8 cellular contexts compared by ENCODE assay signal in the genomic region with DNA sequence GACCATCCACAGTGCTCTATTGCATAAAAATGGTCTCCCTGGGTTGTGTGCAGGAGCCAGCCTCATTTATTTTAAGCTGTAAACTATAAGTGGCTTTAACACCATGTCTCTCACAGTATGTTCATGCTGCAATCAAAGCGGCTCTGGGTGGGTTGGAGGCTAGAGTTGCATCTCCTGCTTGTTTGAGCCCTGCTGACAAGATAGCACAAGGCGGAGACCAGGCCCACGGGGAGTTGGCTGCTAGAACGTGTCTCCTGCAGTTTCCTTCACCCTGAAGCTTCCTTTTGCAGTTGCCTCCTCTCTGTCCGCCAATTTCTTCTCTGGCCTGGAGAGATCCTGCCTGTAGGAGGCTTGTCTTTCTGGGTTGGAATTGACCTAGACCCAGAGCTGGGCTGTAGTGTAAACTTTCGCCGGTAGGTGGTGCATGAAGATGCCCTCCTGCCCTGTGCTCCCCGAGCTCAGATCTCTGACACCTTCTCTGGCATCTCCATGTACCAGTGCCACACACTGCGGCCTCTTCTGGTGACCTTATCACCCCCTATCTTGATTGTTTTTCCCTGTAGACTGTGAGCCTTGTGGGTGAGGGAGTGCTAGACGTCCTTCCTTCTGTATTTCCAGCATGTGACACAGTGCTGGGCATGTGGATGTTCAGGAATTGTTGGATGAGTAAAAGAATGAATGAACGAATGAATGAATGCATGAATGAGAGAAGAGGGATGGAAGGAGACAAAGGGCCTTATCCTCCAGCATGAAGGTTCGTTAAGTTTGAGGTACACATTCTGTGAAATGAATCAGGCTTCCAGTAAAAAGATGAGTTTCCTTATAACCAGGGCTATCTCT. TPM values are rescaled to one million over a fixed set of nuclear protein-coding genes. Genes with fewer than 3 reads are reported as not detected.
A peak's percentile ranks its signal among the peaks of the same experiment; 100 is the strongest.
DNase-seq lines count a peak whose midpoint lies in the region; ATAC-seq, FAIRE-seq and TF ChIP-seq lines count a peak whose summit lies in the region.

No MANE protein-coding gene starts in this region.

- no peak overlapping the region for H3K27ac Mint-ChIP-seq in activated T-helper 2 cell treated with anti-CD3 and anti-CD28 coated beads, Interferon-gamma antibody, Interleukin-2, Interleukin-4, amounts not matched to agents 10 μg/mL and 5 μg/mL and 100 μg/mL, durations not matched to agents 14 hours and 24 hours and 36 hours

- H3K36me3 ChIP-seq in pancreas (no peaks in the 10 kb centered on the region), upper lobe of left lung (no peaks in the 10 kb centered on the region)

- no peaks in the 10 kb centered on the region for H3K27me3 ChIP-seq in pancreas
- H3K27me3 ChIP-seq in upper lobe of left lung: no peaks in the 10 kb centered on the region

- H3K4me1 ChIP-seq in pancreas (no peaks in the 10 kb centered on the region), upper lobe of left lung (peaks cover 0 to 2% (median under 1%) of the 10 kb centered on the region in 4 donors)

- intact Hi-C loops in activated T-helper 2 cell treated with anti-CD3 and anti-CD28 coated beads, Interferon-gamma antibody, Interleukin-2, Interleukin-4, amounts not matched to agents 10 μg/mL and 5 μg/mL and 100 μg/mL, durations not matched to agents 14 hours and 24 hours and 36 hours (cut with micrococcal nuclease): loop anchor here (1.0 kb wide), 3 partner anchors 15 to 144 kb away; no protein-coding TSS in a partner anchor
- intact Hi-C loops in pancreas (cut with DNase I): loop anchor here in 2 of 3 donors (5.0 kb wide), 1 partner anchor 101 kb away; no protein-coding TSS in a partner anchor

- peak; percentile 35 for DNase-seq in Caki2 (ENCODE audit: low read depth)
- peak; percentile 43 for DNase-seq in RCC 7860 (ENCODE audit: low spot score)
- DNase-seq in activated T-helper 2 cell treated with anti-CD3 and anti-CD28 coated beads, Interferon-gamma antibody, Interleukin-2, Interleukin-4, amounts not matched to agents 10 μg/mL and 5 μg/mL and 100 μg/mL, durations not matched to agents 14 hours and 24 hours and 36 hours (ENCODE audit: low spot score): peak; percentile 69
- peak; percentile 70 for DNase-seq in foreskin melanocyte
- DNase-seq in pancreas: peak; percentile 55 to 91 (median 72)
- DNase-seq in upper lobe of left lung: peak in 1 of 2 donors; percentile 65

- H3K4me3 ChIP-seq in pancreas (no peak overlapping the region), upper lobe of left lung (no peak overlapping the region)

- H3K4me1 Mint-ChIP-seq in activated T-helper 2 cell treated with anti-CD3 and anti-CD28 coated beads, Interferon-gamma antibody, Interleukin-2, Interleukin-4, amounts not matched to agents 10 μg/mL and 5 μg/mL and 100 μg/mL, durations not matched to agents 14 hours and 24 hours and 36 hours (ENCODE audit: low read depth): peaks cover 3% of the 10 kb centered on the region

- TF ChIP-seq POLR2A in upper lobe of left lung (IDR thresholded peaks at IDR 0.05): no peak

- in situ Hi-C loops in Caki2 (cut with HindIII; ENCODE audit: low pct_unique_long_range_greater_than_20kb, low sequenced_read_pairs): no loop called here

- H3K9me3 ChIP-seq in pancreas (no peaks in the 10 kb centered on the region), upper lobe of left lung (no peaks in the 10 kb centered on the region)

- peak; percentile 63 to 83 (median 77) for TF ChIP-seq CTCF in pancreas (IDR thresholded peaks at IDR 0.05)
- peak; percentile 75 to 89 (median 85) for TF ChIP-seq CTCF in upper lobe of left lung (IDR thresholded peaks at IDR 0.05)

- H3K9me3 Mint-ChIP-seq in activated T-helper 2 cell treated with anti-CD3 and anti-CD28 coated beads, Interferon-gamma antibody, Interleukin-2, Interleukin-4, amounts not matched to agents 10 μg/mL and 5 μg/mL and 100 μg/mL, durations not matched to agents 14 hours and 24 hours and 36 hours: no peaks in the 10 kb centered on the region

- H3K27ac ChIP-seq in pancreas (no peak overlapping the region), upper lobe of left lung (no peak overlapping the region)

- ATAC-seq in GM19438 (IDR thresholded peaks at IDR 0.05; ENCODE audit: low read depth, unreplicated experiment) (peak; percentile 90), HG03565 (IDR thresholded peaks at IDR 0.05; ENCODE audit: unreplicated experiment) (peak; percentile 69), pancreas (peak; percentile 84 to 98 (median 94)), upper lobe of left lung (ENCODE audit: low FRiP score in 2 of 2) (peak; percentile 76 to 88)

- H3K4me3 Mint-ChIP-seq in activated T-helper 2 cell treated with anti-CD3 and anti-CD28 coated beads, Interferon-gamma antibody, Interleukin-2, Interleukin-4, amounts not matched to agents 10 μg/mL and 5 μg/mL and 100 μg/mL, durations not matched to agents 14 hours and 24 hours and 36 hours (ENCODE audit: low read depth): no peak overlapping the region

- WGBS in pancreas, 2 donors: 28 to 30% methylated on average over 12 of the region's 12 CpGs
- 33% methylated on average over 11 to 12 of the region's 12 CpGs for WGBS in upper lobe of left lung, 2 donors

- H3K27me3 Mint-ChIP-seq in activated T-helper 2 cell treated with anti-CD3 and anti-CD28 coated beads, Interferon-gamma antibody, Interleukin-2, Interleukin-4, amounts not matched to agents 10 μg/mL and 5 μg/mL and 100 μg/mL, durations not matched to agents 14 hours and 24 hours and 36 hours (ENCODE audit: low read depth): no peaks in the 10 kb centered on the region

- FAIRE-seq in RCC 7860 (lab: Jason Lieb, UNC): no peak
- no peak for FAIRE-seq in pancreas (lab: Jason Lieb, UNC)

- H3K36me3 Mint-ChIP-seq in activated T-helper 2 cell treated with anti-CD3 and anti-CD28 coated beads, Interferon-gamma antibody, Interleukin-2, Interleukin-4, amounts not matched to agents 10 μg/mL and 5 μg/mL and 100 μg/mL, durations not matched to agents 14 hours and 24 hours and 36 hours (ENCODE audit: low read depth): no peaks in the 10 kb centered on the region

- TF ChIP-seq EP300 in upper lobe of left lung (IDR thresholded peaks at IDR 0.05): no peak

RNA-seq across cellular contexts. Expression of a gene that starts 10.4 kb away (rescaled TPM):
- total RNA-seq in Caki2 (2014; rRNA removed; shearing (Covaris generic); ENCODE audit: low replicate concordance): 2.9 and 3.2 TPM in 2 replicates
- total RNA-seq in activated T-helper 2 cell treated with anti-CD3 and anti-CD28 coated beads, Interferon-gamma antibody, Interleukin-2, Interleukin-4, amounts not matched to agents 10 μg/mL and 5 μg/mL and 100 μg/mL, durations not matched to agents 14 hours and 24 hours and 36 hours: 2.1 and 2.3 TPM in 2 replicates
- total RNA-seq in pancreas (1 to 10 TPM in 2 of 6 donors, under 1 TPM in 4; 0.51 to 1.3 (median 0.87) TPM), upper lobe of left lung (1 to 10 TPM in 4 of 6 donors, under 1 TPM in 2; 0.22 to 1.8 (median 1.1) TPM)
- polyA plus RNA-seq in pancreas: under 1 TPM; 0.30 to 0.31 TPM

RNA-seq across cellular contexts. Expression of a gene that starts 39.4 kb away (rescaled TPM):
- not detected in 2 replicates for total RNA-seq in Caki2 (2014; rRNA removed; shearing (Covaris generic); ENCODE audit: low replicate concordance)
- total RNA-seq in activated T-helper 2 cell treated with anti-CD3 and anti-CD28 coated beads, Interferon-gamma antibody, Interleukin-2, Interleukin-4, amounts not matched to agents 10 μg/mL and 5 μg/mL and 100 μg/mL, durations not matched to agents 14 hours and 24 hours and 36 hours: 0.11 TPM in 1 of 2 replicates, not detected in the other
- total RNA-seq in pancreas (not detected), upper lobe of left lung (not detected)
- not detected for polyA plus RNA-seq in pancreas

RNA-seq across cellular contexts. Expression of a gene that starts 44.5 kb away (rescaled TPM):
- total RNA-seq in Caki2 (2014; rRNA removed; shearing (Covaris generic); ENCODE audit: low replicate concordance): 89.6 and 108 TPM in 2 replicates
- total RNA-seq in activated T-helper 2 cell treated with anti-CD3 and anti-CD28 coated beads, Interferon-gamma antibody, Interleukin-2, Interleukin-4, amounts not matched to agents 10 μg/mL and 5 μg/mL and 100 μg/mL, durations not matched to agents 14 hours and 24 hours and 36 hours: 276 and 277 TPM in 2 replicates
- total RNA-seq in pancreas (10 to 100 TPM; 55.9 to 86.4 (median 68.0) TPM), upper lobe of left lung (100 to 1,000 TPM; 124 to 189 (median 154) TPM)
- polyA plus RNA-seq in pancreas: 100 to 1,000 TPM in 1 of 2 donors, 10 to 100 TPM in 1; 60.7 to 111 TPM

RNA-seq across cellular contexts. Expression of a gene that starts 44.6 kb away (rescaled TPM):
- 6.6 and 21.8 TPM in 2 replicates for total RNA-seq in Caki2 (2014; rRNA removed; shearing (Covaris generic); ENCODE audit: low replicate concordance)
- total RNA-seq in activated T-helper 2 cell treated with anti-CD3 and anti-CD28 coated beads, Interferon-gamma antibody, Interleukin-2, Interleukin-4, amounts not matched to agents 10 μg/mL and 5 μg/mL and 100 μg/mL, durations not matched to agents 14 hours and 24 hours and 36 hours: 27.7 and 31.2 TPM in 2 replicates
- total RNA-seq in pancreas (1 to 10 TPM; 3.8 to 8.7 (median 6.8) TPM), upper lobe of left lung (10 to 100 TPM in 4 of 6 donors, 1 to 10 TPM in 2; 8.0 to 19.8 (median 15.2) TPM)
- polyA plus RNA-seq in pancreas: 10 to 100 TPM; 14.1 to 14.3 TPM
